Comparison of ENCODE assay signal across 22 cellular contexts in the genomic region with DNA sequence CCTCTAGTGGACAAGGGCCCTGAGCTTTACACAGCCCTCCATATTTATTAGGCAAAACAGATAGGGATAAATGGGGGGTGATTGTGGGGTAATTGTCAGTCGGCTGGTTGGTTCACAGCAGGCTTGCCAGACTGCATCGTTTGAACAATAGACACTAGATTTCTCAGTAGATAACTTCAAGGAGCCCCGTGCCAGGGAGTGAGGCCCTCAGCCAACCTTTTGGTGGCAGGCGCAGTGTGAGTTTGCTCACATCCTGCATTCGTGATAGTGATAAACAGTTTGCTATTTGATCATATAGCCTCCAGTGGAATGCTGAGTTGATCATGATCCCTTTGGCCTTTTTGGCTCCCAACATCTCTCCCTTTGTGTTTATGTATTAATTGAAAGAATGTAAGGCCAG. TPM values are rescaled to one million over a fixed set of nuclear protein-coding genes. Genes with fewer than 3 reads are reported as not detected.
DNase-seq lines count a peak whose midpoint lies in the region; FAIRE-seq and TF ChIP-seq lines count a peak whose summit lies in the region.
"Had no signal": no experiment of that assay in that cellular context is flagged by ENCODE, and none has a peak within 500 bp of the region (broad histone marks: within the 10 kb centered on the region; RNA-seq: fewer than 3 reads in every experiment).

No MANE protein-coding gene starts in this region.

- TF ChIP-seq CTCF in endodermal cell (conservative IDR thresholded peaks at IDR 0.05) (no peak), prostate gland (IDR thresholded peaks at IDR 0.05) (no peak)

- H3K27ac Mint-ChIP-seq in endodermal cell, result peak overlapping the region; percentile 10
- H3K27ac Mint-ChIP-seq: GM23338 had no signal

- peaks cover 3% of the 10 kb centered on the region for H3K36me3 Mint-ChIP-seq in endodermal cell (ENCODE audit: low read depth)

- DNase-seq in NCI-H146 (lab: John Stamatoyannopoulos, UW) (peak; percentile 4), NCI-H146 treated with DMSO at 0.1 percent for 48 hours (lab: John Stamatoyannopoulos, UW; ENCODE audit: unreplicated experiment) (no peak), MG63 (peak; percentile 74), endodermal cell (peak; percentile 54), prostate gland (ENCODE audit: low spot score) (peak; percentile 53), GM19239 (ENCODE audit: insufficient read length, low spot score) (no peak), GM03348 (ENCODE audit: low spot score) (no peak), kidney tubule cell (ENCODE audit: low spot score) (no peak)
- DNase-seq: COR-L47; GF-D8; HCEC 1CT; MV-4-11; NCI-H1930; NCI-H748 treated with DMSO at 0.1 percent for 48 hours; NK-92 treated with Interleukin-12 subunit alpha and Interleukin-12 subunit beta, amount 100 ng/mL, for 24 hours; SHP77 had no signal

- H3K27ac ChIP-seq in endodermal cell (ENCODE audit: low read depth, low read length), result no peak overlapping the region
- H3K27ac ChIP-seq in prostate gland, result no peak overlapping the region
- H3K27ac ChIP-seq: 22Rv1, HL-60, SK-N-MC had no signal

- H3K27me3 ChIP-seq in MG63 (no peaks in the 10 kb centered on the region), endodermal cell (ENCODE audit: control insufficient read depth, insufficient read depth, low read length, poor library complexity, severe bottlenecking) (no peaks in the 10 kb centered on the region), prostate gland (replicated peaks; ENCODE audit: insufficient read depth) (no peaks in the 10 kb centered on the region)

- H3K4me3 Mint-ChIP-seq in endodermal cell, result no peak overlapping the region
- H3K4me3 Mint-ChIP-seq: GM23338 had no signal

- no peaks in the 10 kb centered on the region for H3K9me3 ChIP-seq in MG63
- no peaks in the 10 kb centered on the region for H3K9me3 ChIP-seq in endodermal cell (ENCODE audit: control insufficient read depth, low read length)
- no peaks in the 10 kb centered on the region for H3K9me3 ChIP-seq in prostate gland

- H3K27me3 Mint-ChIP-seq in endodermal cell (ENCODE audit: insufficient read depth), result peaks cover under 1% of the 10 kb centered on the region

- peaks cover 8% of the 10 kb centered on the region for H3K9me3 Mint-ChIP-seq in endodermal cell
- H3K9me3 Mint-ChIP-seq: GM23338, IgD-negative memory B cell had no signal

- H3K9ac ChIP-seq in endodermal cell (ENCODE audit: extremely low read depth, low read length, poor library complexity, severe bottlenecking), result no peak overlapping the region

- H3K4me1 ChIP-seq in endodermal cell (ENCODE audit: control insufficient read depth, insufficient read depth, low read length) (no peaks in the 10 kb centered on the region), prostate gland (replicated peaks) (no peaks in the 10 kb centered on the region)

- no peak for FAIRE-seq in GM19239 (lab: Jason Lieb, UNC)
- FAIRE-seq: GM12878 had no signal

- H3K4me3 ChIP-seq in MG63 (no peak overlapping the region), endodermal cell (ENCODE audit: low read length) (no peak overlapping the region), prostate gland (no peak overlapping the region)
- H3K4me3 ChIP-seq: GM23338, SK-N-MC had no signal

- WGBS in endodermal cell (ENCODE audit: insufficient coverage in 1 of 2, insufficient read length in 1 of 2), 2 experiments, result 20 to 62% methylated on average over 1 to 5 of the region's 5 CpGs
- 32% methylated on average over 5 of the region's 5 CpGs for WGBS in prostate gland

- intact Hi-C loops in prostate gland (cut with DNase I), result loop anchor here (5.0 to 10.0 kb wide), 2 partner anchors 97 to 199 kb away; a partner anchor contains a TSS

- H3K4me1 Mint-ChIP-seq in endodermal cell, result peaks cover 27% of the 10 kb centered on the region

- H3K36me3 ChIP-seq in MG63 (no peaks in the 10 kb centered on the region; the same call in 1 of the 2 replicates), endodermal cell (ENCODE audit: control insufficient read depth, insufficient read depth, low read length) (no peaks in the 10 kb centered on the region), prostate gland (no peaks in the 10 kb centered on the region)

- no peak for TF ChIP-seq POLR2A in prostate gland (IDR thresholded peaks at IDR 0.05)

RNA-seq across cellular contexts. Expression of a gene that starts 3.6 kb away (rescaled TPM):
- total RNA-seq in MG63 (2014; rRNA removed; shearing (Covaris generic); ENCODE audit: low replicate concordance), result 7.1 and 15.9 TPM in 2 replicates
- total RNA-seq in endodermal cell, result 10 to 100 TPM; 48.2 to 52.7 TPM
- 34.8 TPM for polyA plus RNA-seq in endodermal cell (2013, experiment 1 of 2)
- polyA plus RNA-seq in endodermal cell (2013, experiment 2 of 2), result 35.4 TPM
- total RNA-seq in prostate gland, result 10 to 100 TPM; 70.1 to 84.7 TPM

RNA-seq across cellular contexts. Expression of a gene that starts 13.2 kb away (rescaled TPM):
- 10.9 and 12.7 TPM in 2 replicates for total RNA-seq in MG63 (2014; rRNA removed; shearing (Covaris generic); ENCODE audit: low replicate concordance)
- total RNA-seq in endodermal cell (10 to 100 TPM; 40.2 to 48.6 TPM), prostate gland (1 to 10 TPM; 2.2 to 6.0 TPM)
- polyA plus RNA-seq in endodermal cell (2013, experiment 1 of 2), result 26.7 TPM
- 30.4 TPM for polyA plus RNA-seq in endodermal cell (2013, experiment 2 of 2)

Comparison
In these comparisons a context has a peak if more than half of its experiments do, and no peak if none do; other contexts are left out.
1. DNase-seq: peak in NCI-H146 (single experiment), MG63 (single experiment), endodermal cell (single experiment) and prostate gland (single experiment); none in NCI-H146 treated with DMSO at 0.1 percent for 48 hours (single experiment), GM19239 (single experiment), GM03348 (single experiment) and kidney tubule cell (single experiment).